1 cellular context compared by ENCODE assay signal in the genomic region with DNA sequence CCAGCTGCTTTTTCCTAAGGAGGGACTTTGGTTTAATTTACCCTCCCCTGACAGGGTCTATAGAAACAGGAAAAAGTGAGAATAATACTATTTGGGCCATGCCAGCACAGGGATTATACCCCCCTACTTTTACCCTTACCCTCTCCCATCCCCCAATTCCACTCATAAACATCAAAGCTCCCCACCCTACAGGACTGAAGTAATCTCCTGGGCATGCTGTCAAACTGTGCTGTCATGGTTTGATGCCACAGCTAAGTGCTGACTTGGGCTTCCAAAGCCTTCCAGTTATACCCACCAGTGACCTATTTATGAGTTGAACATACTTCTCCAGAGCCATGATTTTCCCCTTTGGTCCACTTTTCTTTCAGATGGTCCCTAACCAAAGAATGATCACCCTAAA.
TF ChIP-seq lines count a peak whose summit lies in the region.

No MANE protein-coding gene starts in this region.

TF ChIP-seq in SK-N-SH treated with all-trans-retinoic acid at 6 μM for 48 hours, 23 proteins besides CTCF, POLR2A, EP300 and RAD21 (continued from another document):
- TF ChIP-seq, protein P1, sequence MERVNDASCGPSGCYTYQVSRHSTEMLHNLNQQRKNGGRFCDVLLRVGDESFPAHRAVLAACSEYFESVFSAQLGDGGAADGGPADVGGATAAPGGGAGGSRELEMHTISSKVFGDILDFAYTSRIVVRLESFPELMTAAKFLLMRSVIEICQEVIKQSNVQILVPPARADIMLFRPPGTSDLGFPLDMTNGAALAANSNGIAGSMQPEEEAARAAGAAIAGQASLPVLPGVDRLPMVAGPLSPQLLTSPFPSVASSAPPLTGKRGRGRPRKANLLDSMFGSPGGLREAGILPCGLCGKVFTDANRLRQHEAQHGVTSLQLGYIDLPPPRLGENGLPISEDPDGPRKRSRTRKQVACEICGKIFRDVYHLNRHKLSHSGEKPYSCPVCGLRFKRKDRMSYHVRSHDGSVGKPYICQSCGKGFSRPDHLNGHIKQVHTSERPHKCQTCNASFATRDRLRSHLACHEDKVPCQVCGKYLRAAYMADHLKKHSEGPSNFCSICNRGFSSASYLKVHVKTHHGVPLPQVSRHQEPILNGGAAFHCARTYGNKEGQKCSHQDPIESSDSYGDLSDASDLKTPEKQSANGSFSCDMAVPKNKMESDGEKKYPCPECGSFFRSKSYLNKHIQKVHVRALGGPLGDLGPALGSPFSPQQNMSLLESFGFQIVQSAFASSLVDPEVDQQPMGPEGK (CRISPR knock-in tag; IDR thresholded peaks at IDR 0.05; ENCODE audit: borderline replicate concordance): no peak
- no peak for TF ChIP-seq OSR1 (CRISPR knock-in tag; IDR thresholded peaks at IDR 0.05)
- TF ChIP-seq ZNF8 (CRISPR knock-in tag; IDR thresholded peaks at IDR 0.05): no peak
- no peak for TF ChIP-seq BACH2 (CRISPR knock-in tag; IDR thresholded peaks at IDR 0.05; ENCODE audit: borderline replicate concordance)
- TF ChIP-seq, protein P2, sequence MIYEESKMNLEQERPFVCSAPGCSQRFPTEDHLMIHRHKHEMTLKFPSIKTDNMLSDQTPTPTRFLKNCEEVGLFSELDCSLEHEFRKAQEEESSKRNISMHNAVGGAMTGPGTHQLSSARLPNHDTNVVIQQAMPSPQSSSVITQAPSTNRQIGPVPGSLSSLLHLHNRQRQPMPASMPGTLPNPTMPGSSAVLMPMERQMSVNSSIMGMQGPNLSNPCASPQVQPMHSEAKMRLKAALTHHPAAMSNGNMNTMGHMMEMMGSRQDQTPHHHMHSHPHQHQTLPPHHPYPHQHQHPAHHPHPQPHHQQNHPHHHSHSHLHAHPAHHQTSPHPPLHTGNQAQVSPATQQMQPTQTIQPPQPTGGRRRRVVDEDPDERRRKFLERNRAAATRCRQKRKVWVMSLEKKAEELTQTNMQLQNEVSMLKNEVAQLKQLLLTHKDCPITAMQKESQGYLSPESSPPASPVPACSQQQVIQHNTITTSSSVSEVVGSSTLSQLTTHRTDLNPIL (CRISPR knock-in tag; IDR thresholded peaks at IDR 0.05; ENCODE audit: low read depth): no peak
TF ChIP-seq in SK-N-SH treated with all-trans-retinoic acid at 6 μM for 48 hours: peak in this region for 0.
